11 cellular contexts compared by ENCODE assay signal in the genomic region with DNA sequence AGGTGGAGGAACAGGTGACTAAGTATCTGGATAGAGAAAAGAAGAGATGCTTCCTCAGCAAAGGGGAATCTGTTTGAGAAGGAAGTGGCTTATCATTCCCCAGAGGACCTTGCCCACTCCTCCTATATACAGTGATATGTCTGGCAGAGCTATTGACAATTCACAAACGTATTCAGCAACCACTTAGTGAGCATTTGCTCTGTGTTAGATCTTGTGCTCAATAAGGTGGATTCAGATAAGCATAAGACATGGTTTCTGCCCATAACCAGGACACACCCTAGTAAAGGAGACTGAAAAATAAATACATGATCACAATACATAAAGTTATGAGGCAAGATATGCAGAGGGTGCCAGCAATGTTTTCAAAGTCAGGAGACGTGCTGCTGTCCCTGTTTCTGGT. TPM values are rescaled to one million over a fixed set of nuclear protein-coding genes. Genes with fewer than 3 reads are reported as not detected.
DNase-seq lines count a peak whose midpoint lies in the region; ATAC-seq, FAIRE-seq and TF ChIP-seq lines count a peak whose summit lies in the region.
"Had no signal": no experiment of that assay in that cellular context is flagged by ENCODE, and none has a peak within 500 bp of the region (broad histone marks: within the 10 kb centered on the region; RNA-seq: fewer than 3 reads in every experiment).

No MANE protein-coding gene starts in this region.

- TSS peak; percentile 47 for BruUV-seq in K562 (replicated peaks; lab: Mats Ljungman, UMichigan)

- TF ChIP-seq CTCF in K562 (IDR thresholded peaks at IDR 0.05 in 2 of 3, conservative IDR thresholded peaks at IDR 0.05 in 1 of 3; ENCODE audit: insufficient read depth in 2 of 3, low read depth in 1 of 3, low read length in 3 of 3) = no peak

- H3K9me3 Mint-ChIP-seq in naive B cell = no peaks in the 10 kb centered on the region

- peak overlapping the region in 3 of 6 donors; percentile 39 to 92 (median 45) for H3K27ac Mint-ChIP-seq in naive B cell

- no peaks in the 10 kb centered on the region for H4K20me1 ChIP-seq in K562 (replicated peaks; ENCODE audit: control insufficient read depth, insufficient read depth, low read length)

- FAIRE-seq in K562 (lab: Jason Lieb, UNC) = peak; percentile 80
- FAIRE-seq: TTC549 had no signal

- peak overlapping the region; percentile 41 to 98 (median 84) for H3K4me3 Mint-ChIP-seq in naive B cell

- peaks cover 38% of the 10 kb centered on the region for H3K79me2 ChIP-seq in ACC112 (ENCODE audit: control insufficient read depth, insufficient read depth, low read length, unreplicated experiment)
- H3K79me2 ChIP-seq in K562 (ENCODE audit: control insufficient read depth, insufficient read depth, low read length) = peaks cover 54% of the 10 kb centered on the region

- in situ Hi-C loops in K562 (cut with MboI) = no loop called here

- no peaks in the 10 kb centered on the region for H3K36me3 ChIP-seq in ACC112 (ENCODE audit: insufficient read depth, low read length)
- no peaks in the 10 kb centered on the region; the same call in 1 of the 2 replicates for H3K36me3 ChIP-seq in HUES6 (ENCODE audit: control insufficient read depth, insufficient read depth, low read length)
- peaks cover 8% of the 10 kb centered on the region; the same call in 1 of the 3 replicates for H3K36me3 ChIP-seq in K562 (ENCODE audit: control insufficient read depth, insufficient read depth, low read length)

- H3K27me3 ChIP-seq in ACC112 (ENCODE audit: insufficient read depth, low read length) (no peaks in the 10 kb centered on the region), HUES6 (ENCODE audit: control insufficient read depth, insufficient read depth, low read length) (no peaks in the 10 kb centered on the region), K562 (ENCODE audit: control insufficient read depth in 2 of 2, insufficient read depth in 2 of 2, low read length in 2 of 2) (no peaks in the 10 kb centered on the region)

- TF ChIP-seq EP300 in K562 (IDR thresholded peaks at IDR 0.05; ENCODE audit: low read length) = no peak

- peak overlapping the region; percentile 10 for H2AFZ ChIP-seq in ACC112 (ENCODE audit: low read length, unreplicated experiment)
- H2AFZ ChIP-seq in K562 (ENCODE audit: low read depth, low read length) = no peak overlapping the region

- no peak for TF ChIP-seq RAD21 in K562 (CRISPR knock-in tag; conservative IDR thresholded peaks at IDR 0.05 in 1 of 2, IDR thresholded peaks at IDR 0.05 in 1 of 2)

- no peak for ATAC-seq in K562
- ATAC-seq in naive B cell (ENCODE audit: low read depth in 2 of 2) = no peak
- ATAC-seq in HG03139 (IDR thresholded peaks at IDR 0.05; ENCODE audit: unreplicated experiment) = no peak
- no peak for ATAC-seq in HG03571 (IDR thresholded peaks at IDR 0.05; ENCODE audit: unreplicated experiment)
- ATAC-seq in HG02610 (IDR thresholded peaks at IDR 0.05; ENCODE audit: unreplicated experiment) = no peak

- H3K4me3 ChIP-seq in ACC112 (ENCODE audit: low read depth, low read length) = peak overlapping the region; percentile 82
- peak overlapping the region; percentile 89; the same call in 1 of the 2 replicates for H3K4me3 ChIP-seq in HUES6 (ENCODE audit: low read depth, low read length)
- peak overlapping the region; percentile 96 for H3K4me3 ChIP-seq in K562

- H3K4me1 Mint-ChIP-seq in naive B cell = peaks cover 19 to 46% (median 25%) of the 10 kb centered on the region in 3 donors

- 0% methylated on average over 2 of the region's 2 CpGs for WGBS in K562 (ENCODE audit: insufficient coverage, low coverage, missing lambda C conversion rate)

- H3K4me2 ChIP-seq in K562 (ENCODE audit: insufficient read depth, low read length) = peak overlapping the region; percentile 93

- intact Hi-C loops in K562 (cut with micrococcal nuclease) = loop anchor here (5.0 kb wide), 1 partner anchor 39 kb away; a partner anchor contains a TSS

- TF ChIP-seq POLR2A in K562 (conservative IDR thresholded peaks at IDR 0.05) = no peak

- H3K36me3 Mint-ChIP-seq in naive B cell = peaks cover 0 to 10% of the 10 kb centered on the region in 2 donors

- H3K4me1 ChIP-seq in ACC112 (ENCODE audit: control insufficient read depth, insufficient read depth, low read length, unreplicated experiment) (peaks cover 29% of the 10 kb centered on the region), HUES6 (ENCODE audit: control insufficient read depth, insufficient read depth, low read length) (peaks cover 13% of the 10 kb centered on the region; the same call in 1 of the 2 replicates), K562 (replicated peaks in 1 of 2; ENCODE audit: control insufficient read depth in 2 of 2, insufficient read depth in 2 of 2, low read length in 2 of 2) (peaks cover 13 to 22% of the 10 kb centered on the region in 2 experiments; a peak in 4 of 5 replicates)

- H3K9ac ChIP-seq in HUES6 (ENCODE audit: low read length) = no peak overlapping the region
- H3K9ac ChIP-seq in K562 (ENCODE audit: insufficient read depth in 1 of 2, low read depth in 2 of 2, low read length in 2 of 2) = peak overlapping the region in 1 of 2 experiments; percentile 88; a peak in 2 of 4 replicates

- POLR2A ChIA-PET in K562 (lab: Yijun Ruan, JAX) = interaction anchor here (2.4 kb wide), 1 partner anchor 26 kb away, joined by 12 read pairs; no protein-coding TSS in a partner anchor

- DNase-seq in K562 (ENCODE audit: extremely low read depth in 1 of 4, low spot score in 3 of 4) (peak in 3 of 4 experiments; percentile 31 to 46 (median 39)), naive B cell (no peak), DMS 273 treated with DMSO at 0.1 percent for 48 hours (lab: John Stamatoyannopoulos, UW) (no peak)
- DNase-seq: stimulated activated CD4-positive, alpha-beta T cell treated with anti-CD3 and anti-CD28 coated beads, Interleukin-15, amount 100 ng/mL, for 24 hours had no signal

- CTCF ChIA-PET in K562 (lab: Yijun Ruan, JAX; ENCODE audit: low intra/inter-chr PET ratio) = no interaction called here

- H3K9me3 ChIP-seq in HUES6 (ENCODE audit: control insufficient read depth, insufficient read depth, low read depth, low read length) (no peaks in the 10 kb centered on the region), K562 (replicated peaks; ENCODE audit: control insufficient read depth, insufficient read depth, low read depth, low read length) (no peaks in the 10 kb centered on the region)

- H3K27ac ChIP-seq in ACC112 (ENCODE audit: low read depth, low read length) (0 out of 2 replicates have a peak overlapping the region, but pooled peaks have one; percentile 0), HUES6 (ENCODE audit: low read depth, low read length) (no peak overlapping the region), K562 (ENCODE audit: extremely low read depth, low read depth, low read length) (peak overlapping the region; percentile 93)

- no peaks in the 10 kb centered on the region for H3K9me1 ChIP-seq in K562 (ENCODE audit: control insufficient read depth, insufficient read depth, low read length)

- H3K27me3 Mint-ChIP-seq in naive B cell = no peaks in the 10 kb centered on the region

RNA-seq across cellular contexts. Expression of a gene that starts 1.4 kb away (rescaled TPM):
- total RNA-seq in K562 (2011; cell fraction: chromatin; rRNA removed; ENCODE audit: low replicate concordance) = 13.2 and 21.8 TPM in 2 replicates
- total RNA-seq in K562 (2011; cell fraction: nucleolus; rRNA removed) = 13.7 and 14.1 TPM in 2 replicates
- 20.6 and 29.5 TPM in 2 replicates for total RNA-seq in K562 (2011; cell fraction: nucleoplasm; rRNA removed)
- 9.8 and 14.7 TPM in 2 replicates for total RNA-seq in K562 (2014; rRNA removed)
- total RNA-seq in K562 (2014; rRNA removed; fragmentation: Illumina TruSeq; extraction: Trizol) = 17.8 and 19.9 TPM in 2 replicates
- 15.8 and 19.4 TPM in 2 replicates for total RNA-seq in K562 (2015; rRNA removed; fragmentation: Illumina TruSeq; extraction: Trizol)
- 14.0 TPM in 2 replicates for total RNA-seq in K562 (2021)
- polyA plus RNA-seq in K562 (2011; rRNA removed) = 12.8 and 20.0 TPM in 2 replicates
- polyA plus RNA-seq in K562 (2011; cell fraction: cytosol; rRNA removed) = 7.1 and 10.5 TPM in 2 replicates
- polyA plus RNA-seq in K562 (2011; cell fraction: nucleus; rRNA removed) = 5.1 and 5.3 TPM in 2 replicates
- 15.9 and 22.1 TPM in 2 replicates for polyA plus RNA-seq in K562 (2012)
- 12.5 and 16.0 TPM in 2 replicates for polyA plus RNA-seq in K562 (2014; fragmentation: Illumina TruSeq; extraction: Trizol)
- 1 to 10 TPM; 7.7 to 9.6 TPM for polyA plus RNA-seq in K562 (2014; fragmentation: Nextera tagmentation; extraction: Ambion mirVana)
- polyA plus RNA-seq in K562 (2014; rRNA removed) = 11.9 and 16.6 TPM in 2 replicates
- 12.4 and 14.1 TPM in 2 replicates for polyA minus RNA-seq in K562 (2011; rRNA and poly(A)+ RNA removed)
- polyA minus RNA-seq in K562 (2011; cell fraction: cytosol; rRNA and poly(A)+ RNA removed) = 3.0 and 4.0 TPM in 2 replicates
- polyA minus RNA-seq in K562 (2011; cell fraction: nucleus; rRNA and poly(A)+ RNA removed) = 5.8 and 6.3 TPM in 2 replicates
- 100 to 1,000 TPM; 110 to 188 (median 127) TPM for polyA plus RNA-seq in naive B cell (ENCODE audit: low read depth in 6 of 6)

RNA-seq across cellular contexts. Expression of a gene that starts 20.0 kb away (rescaled TPM):
- total RNA-seq in K562 (2011; cell fraction: chromatin; rRNA removed; ENCODE audit: low replicate concordance) = not detected in 2 replicates
- not detected in 2 replicates for total RNA-seq in K562 (2011; cell fraction: nucleolus; rRNA removed)
- total RNA-seq in K562 (2011; cell fraction: nucleoplasm; rRNA removed) = not detected in 2 replicates
- total RNA-seq in K562 (2014; rRNA removed) = not detected in 2 replicates
- total RNA-seq in K562 (2014; rRNA removed; fragmentation: Illumina TruSeq; extraction: Trizol) = not detected in 2 replicates
- total RNA-seq in K562 (2015; rRNA removed; fragmentation: Illumina TruSeq; extraction: Trizol) = not detected in 2 replicates
- not detected in 2 replicates for total RNA-seq in K562 (2021)
- not detected in 2 replicates for polyA plus RNA-seq in K562 (2011; rRNA removed)
- polyA plus RNA-seq in K562 (2011; cell fraction: cytosol; rRNA removed) = not detected in 2 replicates
- polyA plus RNA-seq in K562 (2011; cell fraction: nucleus; rRNA removed) = not detected in 2 replicates
- not detected in 2 replicates for polyA plus RNA-seq in K562 (2012)
- not detected in 2 replicates for polyA plus RNA-seq in K562 (2014; fragmentation: Illumina TruSeq; extraction: Trizol)
- not detected for polyA plus RNA-seq in K562 (2014; fragmentation: Nextera tagmentation; extraction: Ambion mirVana)
- polyA plus RNA-seq in K562 (2014; rRNA removed) = not detected in 2 replicates
- polyA minus RNA-seq in K562 (2011; rRNA and poly(A)+ RNA removed) = not detected in 2 replicates
- polyA minus RNA-seq in K562 (2011; cell fraction: cytosol; rRNA and poly(A)+ RNA removed) = not detected in 2 replicates
- polyA minus RNA-seq in K562 (2011; cell fraction: nucleus; rRNA and poly(A)+ RNA removed) = not detected in 2 replicates
- polyA plus RNA-seq in naive B cell (ENCODE audit: low read depth in 6 of 6) = not detected
- polyA plus RNA-seq: esophagus had no signal

RNA-seq across cellular contexts. Expression of a gene that starts 30.1 kb away (rescaled TPM):
- total RNA-seq in K562 (2011; cell fraction: chromatin; rRNA removed; ENCODE audit: low replicate concordance) = not detected in 2 replicates
- total RNA-seq in K562 (2011; cell fraction: nucleolus; rRNA removed) = 0.33 TPM in 1 of 2 replicates, not detected in the other
- not detected in 2 replicates for total RNA-seq in K562 (2011; cell fraction: nucleoplasm; rRNA removed)
- total RNA-seq in K562 (2014; rRNA removed) = not detected in 2 replicates
- not detected in 2 replicates for total RNA-seq in K562 (2014; rRNA removed; fragmentation: Illumina TruSeq; extraction: Trizol)
- not detected in 2 replicates for total RNA-seq in K562 (2015; rRNA removed; fragmentation: Illumina TruSeq; extraction: Trizol)
- not detected in 2 replicates for total RNA-seq in K562 (2021)
- polyA plus RNA-seq in K562 (2011; rRNA removed) = not detected in 2 replicates
- polyA plus RNA-seq in K562 (2011; cell fraction: cytosol; rRNA removed) = not detected in 2 replicates
- 0.26 TPM in 1 of 2 replicates, not detected in the other for polyA plus RNA-seq in K562 (2011; cell fraction: nucleus; rRNA removed)
- polyA plus RNA-seq in K562 (2012) = 0.07 TPM in 1 of 2 replicates, not detected in the other
- not detected in 2 replicates for polyA plus RNA-seq in K562 (2014; fragmentation: Illumina TruSeq; extraction: Trizol)
- polyA plus RNA-seq in K562 (2014; fragmentation: Nextera tagmentation; extraction: Ambion mirVana) = not detected
- 0.05 TPM in 1 of 2 replicates, not detected in the other for polyA plus RNA-seq in K562 (2014; rRNA removed)
- polyA minus RNA-seq in K562 (2011; rRNA and poly(A)+ RNA removed) = not detected in 2 replicates
- not detected in 2 replicates for polyA minus RNA-seq in K562 (2011; cell fraction: cytosol; rRNA and poly(A)+ RNA removed)
- not detected in 2 replicates for polyA minus RNA-seq in K562 (2011; cell fraction: nucleus; rRNA and poly(A)+ RNA removed)
- not detected for polyA plus RNA-seq in naive B cell (ENCODE audit: low read depth in 6 of 6)
- polyA plus RNA-seq: esophagus had no signal

RNA-seq across cellular contexts. Expression of a gene that starts 41.0 kb away (rescaled TPM):
- total RNA-seq in K562 (2011; cell fraction: chromatin; rRNA removed; ENCODE audit: low replicate concordance) = 16.4 and 21.2 TPM in 2 replicates
- total RNA-seq in K562 (2011; cell fraction: nucleolus; rRNA removed) = 12.2 and 12.6 TPM in 2 replicates
- 15.0 and 21.2 TPM in 2 replicates for total RNA-seq in K562 (2011; cell fraction: nucleoplasm; rRNA removed)
- total RNA-seq in K562 (2014; rRNA removed) (10.9 and 11.4 TPM in 2 replicates), K562 (2014; rRNA removed; fragmentation: Illumina TruSeq; extraction: Trizol) (16.6 and 18.9 TPM in 2 replicates), K562 (2015; rRNA removed; fragmentation: Illumina TruSeq; extraction: Trizol) (12.9 and 13.8 TPM in 2 replicates), K562 (2021) (14.4 and 15.3 TPM in 2 replicates)
- polyA plus RNA-seq in K562 (2011; rRNA removed) (12.0 and 18.7 TPM in 2 replicates), K562 (2014; fragmentation: Illumina TruSeq; extraction: Trizol) (11.6 and 12.6 TPM in 2 replicates), K562 (2014; fragmentation: Nextera tagmentation; extraction: Ambion mirVana) (1 to 10 TPM; 4.4 to 6.4 TPM), K562 (2014; rRNA removed) (7.4 and 8.5 TPM in 2 replicates), naive B cell (ENCODE audit: low read depth in 6 of 6) (under 1 TPM in 3 of 6 donors, not detected in 3; 0.20 to 0.54 (median 0.40) TPM)
- polyA plus RNA-seq in K562 (2011; cell fraction: cytosol; rRNA removed) = 9.9 and 10.9 TPM in 2 replicates
- polyA plus RNA-seq in K562 (2011; cell fraction: nucleus; rRNA removed) = 11.9 and 13.7 TPM in 2 replicates
- polyA plus RNA-seq in K562 (2012) = 7.2 and 9.1 TPM in 2 replicates
- polyA minus RNA-seq in K562 (2011; rRNA and poly(A)+ RNA removed) = 22.0 and 27.3 TPM in 2 replicates
- polyA minus RNA-seq in K562 (2011; cell fraction: cytosol; rRNA and poly(A)+ RNA removed) = 9.7 and 16.0 TPM in 2 replicates
- polyA minus RNA-seq in K562 (2011; cell fraction: nucleus; rRNA and poly(A)+ RNA removed) = 5.4 and 6.0 TPM in 2 replicates

RNA-seq across cellular contexts. Expression of a gene that starts 51.8 kb away (rescaled TPM):
- total RNA-seq in K562 (2011; cell fraction: chromatin; rRNA removed; ENCODE audit: low replicate concordance) = 12.2 and 13.4 TPM in 2 replicates
- total RNA-seq in K562 (2011; cell fraction: nucleolus; rRNA removed) = 11.8 and 12.7 TPM in 2 replicates
- total RNA-seq in K562 (2011; cell fraction: nucleoplasm; rRNA removed) = 13.1 and 21.8 TPM in 2 replicates
- total RNA-seq in K562 (2014; rRNA removed) (36.2 and 48.7 TPM in 2 replicates), K562 (2014; rRNA removed; fragmentation: Illumina TruSeq; extraction: Trizol) (25.5 and 28.6 TPM in 2 replicates), K562 (2015; rRNA removed; fragmentation: Illumina TruSeq; extraction: Trizol) (37.1 and 40.2 TPM in 2 replicates), K562 (2021) (40.0 and 41.6 TPM in 2 replicates)
- polyA plus RNA-seq in K562 (2011; rRNA removed) (47.2 and 49.2 TPM in 2 replicates), K562 (2014; fragmentation: Illumina TruSeq; extraction: Trizol) (34.2 and 40.1 TPM in 2 replicates), K562 (2014; fragmentation: Nextera tagmentation; extraction: Ambion mirVana) (10 to 100 TPM in 1 of 2 experiments, 1 to 10 TPM in 1; 9.0 to 15.1 TPM), K562 (2014; rRNA removed) (52.6 and 60.1 TPM in 2 replicates), naive B cell (ENCODE audit: low read depth in 6 of 6) (10 to 100 TPM in 3 of 6 donors, 1 to 10 TPM in 3; 8.2 to 22.4 (median 10.1) TPM)
- polyA plus RNA-seq in K562 (2011; cell fraction: cytosol; rRNA removed) = 39.7 and 50.8 TPM in 2 replicates
- 16.5 and 17.7 TPM in 2 replicates for polyA plus RNA-seq in K562 (2011; cell fraction: nucleus; rRNA removed)
- 44.7 and 45.1 TPM in 2 replicates for polyA plus RNA-seq in K562 (2012)
- 18.7 and 20.9 TPM in 2 replicates for polyA minus RNA-seq in K562 (2011; rRNA and poly(A)+ RNA removed)
- polyA minus RNA-seq in K562 (2011; cell fraction: cytosol; rRNA and poly(A)+ RNA removed) = 17.8 and 18.9 TPM in 2 replicates
- 5.8 and 7.1 TPM in 2 replicates for polyA minus RNA-seq in K562 (2011; cell fraction: nucleus; rRNA and poly(A)+ RNA removed)

Comparison
In these comparisons a context has a peak if more than half of its experiments do, and no peak if none do; other contexts are left out.
1. DNase-seq: peak in K562 (3 of 4); none in naive B cell (single experiment) and DMS 273 treated with DMSO at 0.1 percent for 48 hours (single experiment).
2. RNA of a gene that starts 1.4 kb away (polyA plus RNA-seq): 110 to 188 TPM in naive B cell; 5.1 to 22.1 TPM in K562; every median in the first group is over 4 times any median in the second.
3. Peak in every context shown above with its lines, with median percentiles within 50 percentile points of each other: H3K4me3 ChIP-seq.